8 cellular contexts compared by ENCODE assay signal in genomic region chr14:22002860-22003284, GRCh38.
DNase-seq lines count a peak whose midpoint lies in the region; ATAC-seq and TF ChIP-seq lines count a peak whose summit lies in the region.

No MANE protein-coding gene starts in this region.

- no peaks in the 10 kb centered on the region for H3F3A ChIP-seq in neural cell (ENCODE audit: insufficient read depth, low read length, poor library complexity, severe bottlenecking)

- H3K9ac ChIP-seq in neural cell (ENCODE audit: low read length) = no peak overlapping the region

- H3K36me3 Mint-ChIP-seq in activated naive CD4-positive, alpha-beta T cell treated with anti-CD3 and anti-CD28 coated beads, Interleukin-2, amount 50 U/mL, for 72 hours = peaks cover 0 to 6% of the 10 kb centered on the region in 2 donors

- no peaks in the 10 kb centered on the region for H3K27me3 ChIP-seq in neural cell (ENCODE audit: insufficient read depth, low read depth, low read length)

- no peak for TF ChIP-seq RAD21 in neural cell (conservative IDR thresholded peaks at IDR 0.05)

- H4K20me1 ChIP-seq in neural cell (ENCODE audit: insufficient read depth) = no peaks in the 10 kb centered on the region

- no peak overlapping the region for H3K4me2 ChIP-seq in neural cell (ENCODE audit: low read length)

- H3K9me3 ChIP-seq in neural cell (ENCODE audit: low read length) = no peaks in the 10 kb centered on the region

- H3K9me3 Mint-ChIP-seq in activated naive CD4-positive, alpha-beta T cell treated with anti-CD3 and anti-CD28 coated beads, Interleukin-2, amount 50 U/mL, for 72 hours = no peaks in the 10 kb centered on the region

- ATAC-seq in activated naive CD4-positive, alpha-beta T cell treated with anti-CD3 and anti-CD28 coated beads, Interleukin-2, amount 50 U/mL, for 72 hours = peak; percentile 77 to 82
- ATAC-seq in HG03159 (IDR thresholded peaks at IDR 0.05; ENCODE audit: unreplicated experiment) = no peak
- no peak for ATAC-seq in GM18519 (IDR thresholded peaks at IDR 0.05; ENCODE audit: low FRiP score, unreplicated experiment)
- ATAC-seq in left lobe of liver = no peak

- no peak overlapping the region for H3K27ac ChIP-seq in neural cell (ENCODE audit: low read length)
- no peak overlapping the region for H3K27ac ChIP-seq in caudate nucleus (ENCODE audit: low read depth, low read length)

- no peak for TF ChIP-seq EP300 in neural cell (conservative IDR thresholded peaks at IDR 0.05; ENCODE audit: poor library complexity, severe bottlenecking)

- H2AFZ ChIP-seq in neural cell (ENCODE audit: low read depth, low read length) = no peak overlapping the region

- peak; percentile 56; the same call in 1 of the 2 replicates for TF ChIP-seq CTCF in GM12874 (IDR thresholded peaks at IDR 0.05; ENCODE audit: insufficient read depth, low read depth, low read length)
- TF ChIP-seq CTCF in neural cell (IDR thresholded peaks at IDR 0.05; ENCODE audit: poor library complexity, severe bottlenecking) = peak; percentile 29

- H3K27ac Mint-ChIP-seq in activated naive CD4-positive, alpha-beta T cell treated with anti-CD3 and anti-CD28 coated beads, Interleukin-2, amount 50 U/mL, for 72 hours = peak overlapping the region; percentile 79 to 81

- no peaks in the 10 kb centered on the region for H3K79me2 ChIP-seq in neural cell (replicated peaks; ENCODE audit: insufficient read depth, low read length)

- no peaks in the 10 kb centered on the region for H3K9me2 ChIP-seq in neural cell (ENCODE audit: insufficient read depth, low read length)

- no peaks in the 10 kb centered on the region for H3K36me3 ChIP-seq in neural cell (ENCODE audit: insufficient read depth, low read length)

- peak; percentile 1 for DNase-seq in SKM-1 (lab: John Stamatoyannopoulos, UW; ENCODE audit: unreplicated experiment)
- DNase-seq in activated naive CD4-positive, alpha-beta T cell treated with anti-CD3 and anti-CD28 coated beads, Interleukin-2, amount 50 U/mL, for 72 hours (ENCODE audit: low spot score in 2 of 2) = peak; percentile 66 to 67
- no peak for DNase-seq in left lobe of liver (ENCODE audit: low spot score)
- no peak for DNase-seq in caudate nucleus (lab: John Stamatoyannopoulos, UW)

- no peak overlapping the region for H3K4me3 ChIP-seq in neural cell (ENCODE audit: low read length)

TF ChIP-seq in neural cell, 6 proteins besides CTCF, POLR2A, EP300 and RAD21:
- TF ChIP-seq TAF1 (IDR thresholded peaks at IDR 0.05; ENCODE audit: low read depth) = no peak
- TF ChIP-seq MXI1 (conservative IDR thresholded peaks at IDR 0.05; ENCODE audit: poor library complexity, severe bottlenecking) = no peak
- TF ChIP-seq SMC3 (conservative IDR thresholded peaks at IDR 0.05; ENCODE audit: poor library complexity) = no peak
- TF ChIP-seq POLR2AphosphoS5 (IDR thresholded peaks at IDR 0.05) = no peak
- no peak for TF ChIP-seq EZH2 (IDR thresholded peaks at IDR 0.05; ENCODE audit: borderline replicate concordance, insufficient read depth, low read length, poor library complexity, severe bottlenecking)
- TF ChIP-seq, protein P1, sequence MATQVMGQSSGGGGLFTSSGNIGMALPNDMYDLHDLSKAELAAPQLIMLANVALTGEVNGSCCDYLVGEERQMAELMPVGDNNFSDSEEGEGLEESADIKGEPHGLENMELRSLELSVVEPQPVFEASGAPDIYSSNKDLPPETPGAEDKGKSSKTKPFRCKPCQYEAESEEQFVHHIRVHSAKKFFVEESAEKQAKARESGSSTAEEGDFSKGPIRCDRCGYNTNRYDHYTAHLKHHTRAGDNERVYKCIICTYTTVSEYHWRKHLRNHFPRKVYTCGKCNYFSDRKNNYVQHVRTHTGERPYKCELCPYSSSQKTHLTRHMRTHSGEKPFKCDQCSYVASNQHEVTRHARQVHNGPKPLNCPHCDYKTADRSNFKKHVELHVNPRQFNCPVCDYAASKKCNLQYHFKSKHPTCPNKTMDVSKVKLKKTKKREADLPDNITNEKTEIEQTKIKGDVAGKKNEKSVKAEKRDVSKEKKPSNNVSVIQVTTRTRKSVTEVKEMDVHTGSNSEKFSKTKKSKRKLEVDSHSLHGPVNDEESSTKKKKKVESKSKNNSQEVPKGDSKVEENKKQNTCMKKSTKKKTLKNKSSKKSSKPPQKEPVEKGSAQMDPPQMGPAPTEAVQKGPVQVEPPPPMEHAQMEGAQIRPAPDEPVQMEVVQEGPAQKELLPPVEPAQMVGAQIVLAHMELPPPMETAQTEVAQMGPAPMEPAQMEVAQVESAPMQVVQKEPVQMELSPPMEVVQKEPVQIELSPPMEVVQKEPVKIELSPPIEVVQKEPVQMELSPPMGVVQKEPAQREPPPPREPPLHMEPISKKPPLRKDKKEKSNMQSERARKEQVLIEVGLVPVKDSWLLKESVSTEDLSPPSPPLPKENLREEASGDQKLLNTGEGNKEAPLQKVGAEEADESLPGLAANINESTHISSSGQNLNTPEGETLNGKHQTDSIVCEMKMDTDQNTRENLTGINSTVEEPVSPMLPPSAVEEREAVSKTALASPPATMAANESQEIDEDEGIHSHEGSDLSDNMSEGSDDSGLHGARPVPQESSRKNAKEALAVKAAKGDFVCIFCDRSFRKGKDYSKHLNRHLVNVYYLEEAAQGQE (IDR thresholded peaks at IDR 0.05; ENCODE audit: borderline replicate concordance) = no peak

Comparison
In these comparisons a context has a peak if more than half of its experiments do, and no peak if none do; other contexts are left out.
1. DNase-seq: peak in SKM-1 (single experiment) and activated naive CD4-positive, alpha-beta T cell treated with anti-CD3 and anti-CD28 coated beads, Interleukin-2, amount 50 U/mL, for 72 hours (2 of 2); none in left lobe of liver (single experiment) and caudate nucleus (0 of 61).
2. ATAC-seq: peak in activated naive CD4-positive, alpha-beta T cell treated with anti-CD3 and anti-CD28 coated beads, Interleukin-2, amount 50 U/mL, for 72 hours (2 of 2); none in HG03159 (single experiment), GM18519 (single experiment) and left lobe of liver (single experiment).